ENCODE assay signal across 8 cellular contexts in the genomic region with DNA sequence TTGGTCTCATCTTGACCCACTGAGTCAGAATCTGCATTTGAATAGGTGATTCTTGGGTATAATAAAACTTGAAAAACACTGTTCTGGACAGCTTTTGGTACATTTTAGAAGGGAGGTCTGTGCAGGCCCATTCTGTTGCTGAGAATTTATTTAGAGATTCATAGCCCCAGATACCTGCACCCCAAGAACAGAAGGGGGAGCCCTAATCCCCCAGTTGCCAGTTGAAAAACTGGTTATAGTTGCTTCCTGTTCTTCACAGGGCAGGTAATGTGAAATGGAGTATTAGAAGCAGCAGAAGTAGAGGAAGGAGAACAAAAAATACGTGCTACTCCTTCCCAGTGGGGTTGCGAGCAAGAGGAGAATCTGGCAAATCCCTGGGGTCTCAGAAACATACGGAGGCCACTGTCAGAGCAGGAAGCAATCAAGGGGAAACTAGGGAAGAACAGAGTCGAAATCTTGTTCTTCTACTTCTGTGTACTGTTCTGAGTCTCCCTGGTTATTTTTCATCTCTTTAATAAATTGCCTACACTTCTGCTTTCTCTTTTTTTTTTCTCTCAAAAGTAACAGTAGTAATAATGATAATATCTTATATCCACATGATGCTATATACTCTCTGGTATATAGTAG. TPM values are rescaled to one million over a fixed set of nuclear protein-coding genes. Genes with fewer than 3 reads are reported as not detected.
DNase-seq lines count a peak whose midpoint lies in the region; ATAC-seq and TF ChIP-seq lines count a peak whose summit lies in the region.

No MANE protein-coding gene starts in this region.

- peaks cover 5% of the 10 kb centered on the region; the same call in 1 of the 2 replicates for H3K27me3 ChIP-seq in SK-N-SH (ENCODE audit: insufficient read depth)

- POLR2A ChIA-PET in SK-N-SH (lab: Yijun Ruan, JAX), result no interaction called here
- POLR2A ChIA-PET in activated CD4-positive, alpha-beta memory T cell treated with anti-CD3 and anti-CD28 coated beads, Interleukin-2, amount 10 ng/mL, durations not matched to agents 7 days and 5 days (lab: Charles Lee), result interaction anchor here (1.0 kb wide), 1 partner anchor 86 kb away, joined by 4 read pairs; no protein-coding TSS in a partner anchor

- CTCF ChIA-PET in SK-N-SH (lab: Yijun Ruan, JAX), result interaction anchor here (1.6 kb wide), 1 partner anchor 14 kb away, joined by 3 read pairs; no protein-coding TSS in a partner anchor
- CTCF ChIA-PET in activated CD4-positive, alpha-beta memory T cell treated with anti-CD3 and anti-CD28 coated beads, Interleukin-2, amount 10 ng/mL, durations not matched to agents 7 days and 5 days (lab: Charles Lee), result interaction anchor here (1.0 to 1.3 kb wide), 3 partner anchors 11 to 82 kb away, joined by 3 to 4 read pairs (median 3); no protein-coding TSS in a partner anchor

- TF ChIP-seq EP300 in SK-N-SH (IDR thresholded peaks at IDR 0.05; ENCODE audit: borderline replicate concordance in 1 of 2, low read depth in 1 of 2, low read length in 1 of 2), result no peak

- H3K4me3 Mint-ChIP-seq in activated CD4-positive, alpha-beta memory T cell treated with anti-CD3 and anti-CD28 coated beads, Interleukin-2, amount 10 ng/mL, durations not matched to agents 7 days and 5 days, result no peak overlapping the region
- peak overlapping the region; percentile 59 to 61 for H3K4me3 Mint-ChIP-seq in stimulated activated naive B cell treated with anti-CD40 and anti-IgM and Interleukin-4, amounts not matched to agents 10 μg/mL and 1 μg/mL and 100 μg/mL, for 72 hours

- H3K79me2 ChIP-seq in SK-N-SH (ENCODE audit: insufficient read depth), result no peaks in the 10 kb centered on the region

- H3K36me3 Mint-ChIP-seq in activated CD4-positive, alpha-beta memory T cell treated with anti-CD3 and anti-CD28 coated beads, Interleukin-2, amount 10 ng/mL, durations not matched to agents 7 days and 5 days (ENCODE audit: low read depth), result no peaks in the 10 kb centered on the region
- H3K36me3 Mint-ChIP-seq in stimulated activated naive B cell treated with anti-CD40 and anti-IgM and Interleukin-4, amounts not matched to agents 10 μg/mL and 1 μg/mL and 100 μg/mL, for 72 hours, result no peaks in the 10 kb centered on the region

- ATAC-seq in SK-N-SH treated with all-trans-retinoic acid at 6 μM for 48 hours (no peak), GM21723 (IDR thresholded peaks at IDR 0.05; ENCODE audit: unreplicated experiment) (peak; percentile 93)
- ATAC-seq in stimulated activated naive B cell treated with anti-CD40 and anti-IgM and Interleukin-4, amounts not matched to agents 10 μg/mL and 1 μg/mL and 100 μg/mL, for 72 hours (replicated peaks), result peak; percentile 85 to 87

- no peaks in the 10 kb centered on the region for H3K9me3 Mint-ChIP-seq in activated CD4-positive, alpha-beta memory T cell treated with anti-CD3 and anti-CD28 coated beads, Interleukin-2, amount 10 ng/mL, durations not matched to agents 7 days and 5 days
- H3K9me3 Mint-ChIP-seq in stimulated activated naive B cell treated with anti-CD40 and anti-IgM and Interleukin-4, amounts not matched to agents 10 μg/mL and 1 μg/mL and 100 μg/mL, for 72 hours, result no peaks in the 10 kb centered on the region

- no peaks in the 10 kb centered on the region for H3K9me3 ChIP-seq in SK-N-SH

- no peak overlapping the region for H3K4me3 ChIP-seq in SK-N-SH (ENCODE audit: low read depth in 2 of 2, low read length in 1 of 2)

- H2AFZ ChIP-seq in SK-N-SH (ENCODE audit: low read depth), result no peak overlapping the region

- no peak overlapping the region for H3K27ac Mint-ChIP-seq in activated CD4-positive, alpha-beta memory T cell treated with anti-CD3 and anti-CD28 coated beads, Interleukin-2, amount 10 ng/mL, durations not matched to agents 7 days and 5 days
- H3K27ac Mint-ChIP-seq in stimulated activated naive B cell treated with anti-CD40 and anti-IgM and Interleukin-4, amounts not matched to agents 10 μg/mL and 1 μg/mL and 100 μg/mL, for 72 hours, result peak overlapping the region; percentile 6

- H3K4me1 ChIP-seq in SK-N-SH (ENCODE audit: control insufficient read depth in 1 of 2, insufficient read depth in 2 of 2, low read depth in 1 of 2, low read length in 1 of 2), result no peaks in the 10 kb centered on the region

- no peak overlapping the region for H3K27ac ChIP-seq in SK-N-SH (ENCODE audit: low read depth in 2 of 2, low read length in 1 of 2)

- no peaks in the 10 kb centered on the region for H3F3A ChIP-seq in SK-N-SH (replicated peaks; ENCODE audit: insufficient read depth)

- DNase-seq in SK-N-SH (no peak), KBM-7 (peak; percentile 83), globus pallidus (ENCODE audit: low spot score) (peak; percentile 37)
- DNase-seq in activated CD4-positive, alpha-beta memory T cell treated with anti-CD3 and anti-CD28 coated beads, Interleukin-2, amount 10 ng/mL, durations not matched to agents 7 days and 5 days, result peak; percentile 60
- DNase-seq in stimulated activated naive B cell treated with anti-CD40 and anti-IgM and Interleukin-4, amounts not matched to agents 10 μg/mL and 1 μg/mL and 100 μg/mL, for 72 hours, result peak; percentile 14
- no peak for DNase-seq in effector CD4-positive, alpha-beta T cell

- H3K27me3 Mint-ChIP-seq in activated CD4-positive, alpha-beta memory T cell treated with anti-CD3 and anti-CD28 coated beads, Interleukin-2, amount 10 ng/mL, durations not matched to agents 7 days and 5 days, result no peaks in the 10 kb centered on the region
- peaks cover 5 to 6% of the 10 kb centered on the region in 2 donors for H3K27me3 Mint-ChIP-seq in stimulated activated naive B cell treated with anti-CD40 and anti-IgM and Interleukin-4, amounts not matched to agents 10 μg/mL and 1 μg/mL and 100 μg/mL, for 72 hours

- H3K4me2 ChIP-seq in SK-N-SH, result no peak overlapping the region

- WGBS in SK-N-SH (ENCODE audit: low lambda C conversion rate), result 41% methylated on average over 4 of the region's 4 CpGs

- no peaks in the 10 kb centered on the region for H4K20me1 ChIP-seq in SK-N-SH (ENCODE audit: insufficient read depth)

- H3K9ac ChIP-seq in SK-N-SH, result no peak overlapping the region

- TF ChIP-seq CTCF in SK-N-SH (IDR thresholded peaks at IDR 0.05), result peak; percentile 43

- H3K36me3 ChIP-seq in SK-N-SH (replicated peaks in 1 of 2; ENCODE audit: control insufficient read depth in 1 of 2, insufficient read depth in 2 of 2, low read length in 1 of 2), result no peaks in the 10 kb centered on the region

- in situ Hi-C loops in KBM-7 (cut with MboI; ENCODE audit: low pct_unique_long_range_greater_than_20kb, low sequenced_read_pairs), result no loop called here

- H3K4me1 Mint-ChIP-seq in activated CD4-positive, alpha-beta memory T cell treated with anti-CD3 and anti-CD28 coated beads, Interleukin-2, amount 10 ng/mL, durations not matched to agents 7 days and 5 days, result peaks cover 5% of the 10 kb centered on the region
- H3K4me1 Mint-ChIP-seq in stimulated activated naive B cell treated with anti-CD40 and anti-IgM and Interleukin-4, amounts not matched to agents 10 μg/mL and 1 μg/mL and 100 μg/mL, for 72 hours, result peaks cover 2 to 6% of the 10 kb centered on the region in 2 donors

- no peaks in the 10 kb centered on the region for H3K9me2 ChIP-seq in SK-N-SH

- no peak for TF ChIP-seq RAD21 in SK-N-SH (IDR thresholded peaks at IDR 0.05; ENCODE audit: low read length)

TF ChIP-seq in SK-N-SH, 30 proteins besides CTCF, POLR2A, EP300 and RAD21:
- TF ChIP-seq, protein P1, sequence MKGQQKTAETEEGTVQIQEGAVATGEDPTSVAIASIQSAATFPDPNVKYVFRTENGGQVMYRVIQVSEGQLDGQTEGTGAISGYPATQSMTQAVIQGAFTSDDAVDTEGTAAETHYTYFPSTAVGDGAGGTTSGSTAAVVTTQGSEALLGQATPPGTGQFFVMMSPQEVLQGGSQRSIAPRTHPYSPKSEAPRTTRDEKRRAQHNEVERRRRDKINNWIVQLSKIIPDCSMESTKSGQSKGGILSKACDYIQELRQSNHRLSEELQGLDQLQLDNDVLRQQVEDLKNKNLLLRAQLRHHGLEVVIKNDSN (IDR thresholded peaks at IDR 0.05; ENCODE audit: borderline replicate concordance, low read depth), result no peak
- TF ChIP-seq SMC3 (IDR thresholded peaks at IDR 0.05; ENCODE audit: low read depth, low read length), result no peak
- TF ChIP-seq, protein P2, sequence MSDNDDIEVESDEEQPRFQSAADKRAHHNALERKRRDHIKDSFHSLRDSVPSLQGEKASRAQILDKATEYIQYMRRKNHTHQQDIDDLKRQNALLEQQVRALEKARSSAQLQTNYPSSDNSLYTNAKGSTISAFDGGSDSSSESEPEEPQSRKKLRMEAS (IDR thresholded peaks at IDR 0.05; ENCODE audit: low read depth), result no peak
- TF ChIP-seq TEAD4 (IDR thresholded peaks at IDR 0.05; ENCODE audit: borderline replicate concordance, insufficient read depth), result no peak
TF ChIP-seq in SK-N-SH: peak in this region for 0.

TF ChIP-seq in SK-N-SH treated with all-trans-retinoic acid at 6 μM for 48 hours, 23 proteins besides CTCF, POLR2A, EP300 and RAD21 (continues in another document):
- no peak for TF ChIP-seq ZFP3 (CRISPR knock-in tag; IDR thresholded peaks at IDR 0.05)
- no peak for TF ChIP-seq ESRRG (CRISPR knock-in tag; IDR thresholded peaks at IDR 0.05)
- TF ChIP-seq ZNF70 (CRISPR knock-in tag; IDR thresholded peaks at IDR 0.05), result no peak
- no peak for TF ChIP-seq CSDC2 (CRISPR knock-in tag; IDR thresholded peaks at IDR 0.05)

RNA-seq across cellular contexts. Expression of a gene that starts 4.6 kb away (rescaled TPM):
- polyA plus RNA-seq in SK-N-SH (2012; rRNA removed), result 0.02 TPM in 2 replicates
- 0.01 and 0.03 TPM in 2 replicates for polyA plus RNA-seq in SK-N-SH (2012; cell fraction: cytosol; rRNA removed)
- 0.01 TPM in 1 of 2 replicates, not detected in the other for polyA plus RNA-seq in SK-N-SH (2012; cell fraction: nucleus; rRNA removed)
- total RNA-seq in activated CD4-positive, alpha-beta memory T cell treated with anti-CD3 and anti-CD28 coated beads, Interleukin-2, amount 10 ng/mL, durations not matched to agents 7 days and 5 days, result not detected

RNA-seq across cellular contexts. Expression of a gene that starts 23.3 kb away (rescaled TPM):
- 5.3 and 7.9 TPM in 2 replicates for polyA plus RNA-seq in SK-N-SH (2012; rRNA removed)
- 5.6 and 7.6 TPM in 2 replicates for polyA plus RNA-seq in SK-N-SH (2012; cell fraction: cytosol; rRNA removed)
- 10.6 and 24.1 TPM in 2 replicates for polyA plus RNA-seq in SK-N-SH (2012; cell fraction: nucleus; rRNA removed)
- 10 to 100 TPM; 63.1 to 71.3 TPM for total RNA-seq in activated CD4-positive, alpha-beta memory T cell treated with anti-CD3 and anti-CD28 coated beads, Interleukin-2, amount 10 ng/mL, durations not matched to agents 7 days and 5 days

RNA-seq across cellular contexts. Expression of a gene that starts 49.3 kb away (rescaled TPM):
- polyA plus RNA-seq in SK-N-SH (2012; rRNA removed), result not detected in 2 replicates
- not detected in 2 replicates for polyA plus RNA-seq in SK-N-SH (2012; cell fraction: cytosol; rRNA removed)
- polyA plus RNA-seq in SK-N-SH (2012; cell fraction: nucleus; rRNA removed), result not detected in 2 replicates
- not detected for total RNA-seq in activated CD4-positive, alpha-beta memory T cell treated with anti-CD3 and anti-CD28 coated beads, Interleukin-2, amount 10 ng/mL, durations not matched to agents 7 days and 5 days

Comparison
In these comparisons a context has a peak if more than half of its experiments do, and no peak if none do; other contexts are left out.
1. DNase-seq: peak in KBM-7 (single experiment), activated CD4-positive, alpha-beta memory T cell treated with anti-CD3 and anti-CD28 coated beads, Interleukin-2, amount 10 ng/mL, durations not matched to agents 7 days and 5 days (single experiment), globus pallidus (single experiment) and stimulated activated naive B cell treated with anti-CD40 and anti-IgM and Interleukin-4, amounts not matched to agents 10 μg/mL and 1 μg/mL and 100 μg/mL, for 72 hours (single experiment); none in SK-N-SH (single experiment) and effector CD4-positive, alpha-beta T cell (single experiment).